20 cellular contexts compared by ENCODE assay signal in the genomic region with DNA sequence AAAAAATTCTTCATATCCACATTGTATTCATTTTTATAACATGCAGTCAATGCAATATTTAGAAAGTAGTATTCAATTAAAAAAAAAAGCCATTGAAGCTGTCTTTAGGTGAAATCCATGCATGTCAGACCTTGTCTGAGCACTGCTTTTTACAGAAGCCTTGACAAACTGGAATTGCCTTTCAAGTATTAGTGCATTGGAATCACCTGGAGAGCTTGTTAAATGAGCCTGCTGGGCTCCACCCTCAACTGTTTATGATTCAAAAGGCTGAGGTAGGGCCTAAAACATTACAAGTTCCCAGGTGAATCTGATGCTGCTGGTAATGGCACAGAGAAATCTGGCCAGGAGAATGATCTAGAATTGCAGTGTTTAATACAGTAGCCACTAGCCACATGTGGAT.
"Had no signal": no experiment of that assay in that cellular context is flagged by ENCODE, and none has a peak within 500 bp of the region (broad histone marks: within the 10 kb centered on the region; RNA-seq: fewer than 3 reads in every experiment).

No MANE protein-coding gene starts in this region.

- H3K4me3 ChIP-seq: coronary artery, lung, psoas muscle, right atrium auricular region, spleen, thoracic aorta, upper lobe of right lung had no signal

- H3K27ac ChIP-seq: coronary artery, epithelial cell of prostate, psoas muscle, right atrium auricular region, spleen, thoracic aorta, upper lobe of right lung had no signal

- H3K9me3 ChIP-seq: psoas muscle, right atrium auricular region, spleen, thoracic aorta, upper lobe of right lung had no signal

- H3K36me3 ChIP-seq: right atrium auricular region, thoracic aorta, upper lobe of right lung had no signal

- ATAC-seq: activated T-cell treated with anti-CD3 and anti-CD28 coated beads, Interleukin-2, amount 50 U/mL, for 4 hours; natural killer cell; psoas muscle; upper lobe of right lung had no signal

- H3K27me3 ChIP-seq: right atrium auricular region, spleen, upper lobe of right lung had no signal

- DNase-seq: activated CD4-positive, alpha-beta T cell treated with anti-CD3 and anti-CD28 coated beads, Interleukin-2, amount 50 U/mL, for 4 hours; activated CD8-positive, alpha-beta memory T cell treated with anti-CD3 and anti-CD28 coated beads for 24 hours; activated CD8-positive, alpha-beta memory T cell treated with anti-CD3 and anti-CD28 coated beads, Interleukin-2, amount 50 U/mL, for 4 hours; activated naive CD4-positive, alpha-beta T cell; activated naive CD8-positive, alpha-beta T cell treated with anti-CD3 and anti-CD28 coated beads for 36 hours; activated T-cell treated with anti-CD3 and anti-CD28 coated beads, Interleukin-2, amount 50 U/mL, for 4 hours; cerebellar nuclear complex; hippocampal formation; natural killer cell; psoas muscle; spleen; stimulated activated CD4-positive, alpha-beta T cell treated with anti-CD3 and anti-CD28 coated beads, Interleukin-4, amount 100 ng/mL, for 1 hour; stimulated activated naive CD4-positive, alpha-beta T cell; T-helper 1 cell; upper lobe of right lung had no signal
